In genomic region chr12:118979763-118980406, GRCh38 we compare ENCODE assay signal across 9 cellular contexts. TPM values are rescaled to one million over a fixed set of nuclear protein-coding genes. Genes with fewer than 3 reads are reported as not detected.
DNase-seq lines count a peak whose midpoint lies in the region; ATAC-seq and TF ChIP-seq lines count a peak whose summit lies in the region.
"Had no signal": no experiment of that assay in that cellular context is flagged by ENCODE, and none has a peak within 500 bp of the region (broad histone marks: within the 10 kb centered on the region; RNA-seq: fewer than 3 reads in every experiment).

No MANE protein-coding gene starts in this region.

- CTCF ChIA-PET in CD4-positive, alpha-beta T cell (lab: Charles Lee), result no interaction called here

- no peaks in the 10 kb centered on the region for H3K4me1 Mint-ChIP-seq in CD4-positive, alpha-beta T cell (ENCODE audit: low read depth)

- H3K9me3 Mint-ChIP-seq in CD4-positive, alpha-beta T cell, result peaks cover 9% of the 10 kb centered on the region

- H3K36me3 Mint-ChIP-seq in CD4-positive, alpha-beta T cell (ENCODE audit: low read depth), result no peaks in the 10 kb centered on the region

- intact Hi-C loops in head of caudate nucleus (cut with DNase I), result no loop called here
- intact Hi-C loops in posterior cingulate gyrus (cut with DNase I), result no loop called here
- intact Hi-C loops in CD4-positive, alpha-beta T cell (cut with DNase I, micrococcal nuclease), result no loop called here

- no peak overlapping the region for H3K4me3 Mint-ChIP-seq in CD4-positive, alpha-beta T cell

- POLR2A ChIA-PET in CD4-positive, alpha-beta T cell (lab: Charles Lee), result no interaction called here

- peaks cover 62% of the 10 kb centered on the region for H3K27me3 Mint-ChIP-seq in CD4-positive, alpha-beta T cell

- peak; percentile 96 for TF ChIP-seq CTCF in VCaP (conservative IDR thresholded peaks at IDR 0.05)
- TF ChIP-seq CTCF in CD4-positive, alpha-beta T cell (IDR thresholded peaks at IDR 0.05), result no peak

- H3K27ac Mint-ChIP-seq in CD4-positive, alpha-beta T cell, result no peak overlapping the region

- ATAC-seq in GM19372 (IDR thresholded peaks at IDR 0.05; ENCODE audit: low read depth, unreplicated experiment), result peak; percentile 65
- ATAC-seq in CD4-positive, alpha-beta T cell (ENCODE audit: poor library complexity), result no peak

- peaks cover 36% of the 10 kb centered on the region for H3K27me3 ChIP-seq in CD4-positive, alpha-beta T cell (ENCODE audit: control insufficient read depth, insufficient read depth, low read length)
- H3K27me3 ChIP-seq: SJSA1 had no signal

- H3K27ac ChIP-seq in VCaP, result peak overlapping the region; percentile 78
- H3K27ac ChIP-seq in CD4-positive, alpha-beta T cell (ENCODE audit: low read depth, low read length), result no peak overlapping the region
- H3K27ac ChIP-seq: SJSA1 had no signal

- H3K9me3 ChIP-seq in CD4-positive, alpha-beta T cell (ENCODE audit: control insufficient read depth, low read length), result no peaks in the 10 kb centered on the region
- H3K9me3 ChIP-seq: SJSA1 had no signal

- DNase-seq in CMK (ENCODE audit: low read depth) (peak; percentile 14), NCI-H1694 treated with DMSO at 0.1 percent for 48 hours (lab: John Stamatoyannopoulos, UW) (peak; percentile 79), head of caudate nucleus (peak; percentile 33 to 84 (median 60)), posterior cingulate gyrus (peak; percentile 40 to 93 (median 55)), glomerular visceral epithelial cell (ENCODE audit: extremely low spot score) (no peak)
- no peak for DNase-seq in CD4-positive, alpha-beta T cell

RNA-seq across cellular contexts. Expression of gene SRRM4, which starts 1.5 kb away (rescaled TPM):
- total RNA-seq in CD4-positive, alpha-beta T cell, result not detected
- total RNA-seq: SJSA1 had no signal

Comparison
In these comparisons a context has a peak if more than half of its experiments do, and no peak if none do; other contexts are left out.
1. DNase-seq: peak in CMK (single experiment), NCI-H1694 treated with DMSO at 0.1 percent for 48 hours (single experiment), head of caudate nucleus (42 of 42) and posterior cingulate gyrus (10 of 10); none in glomerular visceral epithelial cell (single experiment) and CD4-positive, alpha-beta T cell (0 of 10).